14 cellular contexts compared by ENCODE assay signal in genomic region chr12:24921251-24922038, GRCh38. TPM values are rescaled to one million over a fixed set of nuclear protein-coding genes. Genes with fewer than 3 reads are reported as not detected.
DNase-seq lines count a peak whose midpoint lies in the region; ATAC-seq and TF ChIP-seq lines count a peak whose summit lies in the region.
"Had no signal": no experiment of that assay in that cellular context is flagged by ENCODE, and none has a peak within 500 bp of the region (broad histone marks: within the 10 kb centered on the region; RNA-seq: fewer than 3 reads in every experiment).

No MANE protein-coding gene starts in this region.

- H3K9me3 ChIP-seq in breast epithelium = no peaks in the 10 kb centered on the region
- H3K9me3 ChIP-seq in CD4-positive, alpha-beta T cell (ENCODE audit: control insufficient read depth, low read length) = no peaks in the 10 kb centered on the region
- H3K9me3 ChIP-seq: Peyer's patch had no signal

- H3K9me3 Mint-ChIP-seq in MCF 10A (ENCODE audit: unreplicated experiment) = no peaks in the 10 kb centered on the region
- peaks cover 5% of the 10 kb centered on the region for H3K9me3 Mint-ChIP-seq in activated naive CD8-positive, alpha-beta T cell (ENCODE audit: low read depth)
- peaks cover 0 to 4% of the 10 kb centered on the region in 2 donors for H3K9me3 Mint-ChIP-seq in stimulated activated naive CD8-positive, alpha-beta T cell treated with anti-CD3 and anti-CD28 coated beads, Interleukin-15, amount 100 ng/mL, for 72 hours
- no peaks in the 10 kb centered on the region for H3K9me3 Mint-ChIP-seq in CD4-positive, alpha-beta T cell

- no peak overlapping the region for H3K4me3 Mint-ChIP-seq in MCF 10A (ENCODE audit: unreplicated experiment)
- H3K4me3 Mint-ChIP-seq in activated naive CD8-positive, alpha-beta T cell = peak overlapping the region; percentile 30
- H3K4me3 Mint-ChIP-seq in stimulated activated naive CD8-positive, alpha-beta T cell treated with anti-CD3 and anti-CD28 coated beads, Interleukin-15, amount 100 ng/mL, for 72 hours = peak overlapping the region; percentile 24 to 55
- no peak overlapping the region for H3K4me3 Mint-ChIP-seq in CD4-positive, alpha-beta T cell
- H3K4me3 Mint-ChIP-seq: brain had no signal

- no peak for DNase-seq in MCF 10A (ENCODE audit: unreplicated experiment)
- no peak for DNase-seq in breast epithelium (ENCODE audit: low spot score in 2 of 2)
- peak; percentile 75 for DNase-seq in fibroblast of pulmonary artery (ENCODE audit: low read depth)
- DNase-seq in stimulated activated naive CD8-positive, alpha-beta T cell treated with anti-CD3 and anti-CD28 coated beads, Interleukin-15, amount 100 ng/mL, for 72 hours = no peak
- DNase-seq in NCI-H345 (lab: John Stamatoyannopoulos, UW) = no peak
- DNase-seq in CD4-positive, alpha-beta T cell = no peak
- DNase-seq: NCI-H446 treated with DMSO at 0.1 percent for 48 hours, Peyer's patch, right cardiac atrium, substantia nigra had no signal

- peaks cover 15% of the 10 kb centered on the region for H3K4me1 Mint-ChIP-seq in MCF 10A (ENCODE audit: insufficient read depth, unreplicated experiment)
- H3K4me1 Mint-ChIP-seq in activated naive CD8-positive, alpha-beta T cell (ENCODE audit: low read depth) = peaks cover 36% of the 10 kb centered on the region
- H3K4me1 Mint-ChIP-seq in stimulated activated naive CD8-positive, alpha-beta T cell treated with anti-CD3 and anti-CD28 coated beads, Interleukin-15, amount 100 ng/mL, for 72 hours = peaks cover 46% of the 10 kb centered on the region
- H3K4me1 Mint-ChIP-seq in CD4-positive, alpha-beta T cell (ENCODE audit: low read depth) = no peaks in the 10 kb centered on the region

- no peaks in the 10 kb centered on the region for H3K36me3 Mint-ChIP-seq in MCF 10A (ENCODE audit: insufficient read depth, unreplicated experiment)
- H3K36me3 Mint-ChIP-seq in activated naive CD8-positive, alpha-beta T cell = peaks cover 2% of the 10 kb centered on the region
- no peaks in the 10 kb centered on the region for H3K36me3 Mint-ChIP-seq in CD4-positive, alpha-beta T cell (ENCODE audit: low read depth)

- no peaks in the 10 kb centered on the region for H3K4me1 ChIP-seq in breast epithelium
- H3K4me1 ChIP-seq: Peyer's patch had no signal

- no peak for ATAC-seq in stimulated activated naive CD8-positive, alpha-beta T cell treated with anti-CD3 and anti-CD28 coated beads, Interleukin-15, amount 100 ng/mL, for 72 hours
- ATAC-seq in HG03432 (IDR thresholded peaks at IDR 0.05; ENCODE audit: unreplicated experiment) = no peak
- ATAC-seq in CD4-positive, alpha-beta T cell (ENCODE audit: poor library complexity) = no peak
- ATAC-seq: esophagus mucosa, right cardiac atrium had no signal

- no peak overlapping the region for H3K27ac ChIP-seq in breast epithelium
- H3K27ac ChIP-seq in CD4-positive, alpha-beta T cell (ENCODE audit: low read depth, low read length) = no peak overlapping the region
- H3K27ac ChIP-seq: Peyer's patch had no signal

- intact Hi-C loops in MCF 10A (cut with micrococcal nuclease) (no loop called here), breast epithelium (cut with DNase I; ENCODE audit: low total_unique reads) (no loop called here)
- intact Hi-C loops in CD4-positive, alpha-beta T cell (cut with DNase I, micrococcal nuclease) = no loop called here

- no peaks in the 10 kb centered on the region for H3K27me3 Mint-ChIP-seq in MCF 10A (ENCODE audit: insufficient read depth, unreplicated experiment)
- H3K27me3 Mint-ChIP-seq in activated naive CD8-positive, alpha-beta T cell = no peaks in the 10 kb centered on the region
- H3K27me3 Mint-ChIP-seq in stimulated activated naive CD8-positive, alpha-beta T cell treated with anti-CD3 and anti-CD28 coated beads, Interleukin-15, amount 100 ng/mL, for 72 hours = no peaks in the 10 kb centered on the region
- H3K27me3 Mint-ChIP-seq in CD4-positive, alpha-beta T cell = no peaks in the 10 kb centered on the region

- TF ChIP-seq CTCF in MCF 10A (IDR thresholded peaks at IDR 0.05; ENCODE audit: unreplicated experiment) = no peak
- no peak for TF ChIP-seq CTCF in breast epithelium (IDR thresholded peaks at IDR 0.05)
- TF ChIP-seq CTCF in fibroblast of pulmonary artery (IDR thresholded peaks at IDR 0.05; ENCODE audit: low read length, missing control alignments) = no peak
- TF ChIP-seq CTCF in CD4-positive, alpha-beta T cell (IDR thresholded peaks at IDR 0.05) = no peak

- no peaks in the 10 kb centered on the region for H3K36me3 ChIP-seq in breast epithelium
- H3K36me3 ChIP-seq: Peyer's patch had no signal

- CTCF ChIA-PET in MCF 10A (lab: Yijun Ruan, JAX) = interaction anchor here (0.7 kb wide), 1 partner anchor 23 kb away, joined by 4 read pairs; no protein-coding TSS in a partner anchor
- CTCF ChIA-PET in CD4-positive, alpha-beta T cell (lab: Charles Lee) = no interaction called here

- H3K27ac Mint-ChIP-seq in MCF 10A (ENCODE audit: low read depth, unreplicated experiment) = no peak overlapping the region
- peak overlapping the region; percentile 84 for H3K27ac Mint-ChIP-seq in activated naive CD8-positive, alpha-beta T cell
- H3K27ac Mint-ChIP-seq in stimulated activated naive CD8-positive, alpha-beta T cell treated with anti-CD3 and anti-CD28 coated beads, Interleukin-15, amount 100 ng/mL, for 72 hours = peak overlapping the region; percentile 89 to 97
- H3K27ac Mint-ChIP-seq in CD4-positive, alpha-beta T cell = no peak overlapping the region
- H3K27ac Mint-ChIP-seq: brain had no signal

- TSS peak; percentile 93 for BruUV-seq in MCF 10A (replicated peaks; lab: Mats Ljungman, UMichigan)

- H3K4me3 ChIP-seq in breast epithelium (no peak overlapping the region), fibroblast of pulmonary artery (replicated peaks; ENCODE audit: low read depth, low read length) (no peak overlapping the region)
- H3K4me3 ChIP-seq: Peyer's patch had no signal

- H3K27me3 ChIP-seq in breast epithelium = no peaks in the 10 kb centered on the region
- no peaks in the 10 kb centered on the region for H3K27me3 ChIP-seq in CD4-positive, alpha-beta T cell (ENCODE audit: control insufficient read depth, insufficient read depth, low read length)
- H3K27me3 ChIP-seq: Peyer's patch had no signal

- no peak for TF ChIP-seq POLR2A in breast epithelium (IDR thresholded peaks at IDR 0.05)

- POLR2A ChIA-PET in MCF 10A (lab: Yijun Ruan, JAX) = interaction anchor here (0.7 kb wide), 1 partner anchor 13 kb away, joined by 3 read pairs; no protein-coding TSS in a partner anchor
- POLR2A ChIA-PET in CD4-positive, alpha-beta T cell (lab: Charles Lee) = no interaction called here

RNA-seq across cellular contexts. Expression of gene BCAT1, which starts 27.5 kb away (rescaled TPM):
- total RNA-seq in MCF 10A (2022) (0.12 and 0.20 TPM in 2 replicates), breast epithelium (10 to 100 TPM in 2 of 3 donors, 1 to 10 TPM in 1; 8.8 to 35.8 (median 12.1) TPM)
- under 1 TPM; 0.34 to 0.91 TPM for total RNA-seq in CD4-positive, alpha-beta T cell

Comparison
In these comparisons a context has a peak if more than half of its experiments do, and no peak if none do; other contexts are left out.
1. H3K27ac Mint-ChIP-seq: peak in activated naive CD8-positive, alpha-beta T cell (single experiment) and stimulated activated naive CD8-positive, alpha-beta T cell treated with anti-CD3 and anti-CD28 coated beads, Interleukin-15, amount 100 ng/mL, for 72 hours (2 of 2); none in MCF 10A (single experiment) and CD4-positive, alpha-beta T cell (single experiment).
2. H3K4me3 Mint-ChIP-seq: peak in activated naive CD8-positive, alpha-beta T cell (single experiment) and stimulated activated naive CD8-positive, alpha-beta T cell treated with anti-CD3 and anti-CD28 coated beads, Interleukin-15, amount 100 ng/mL, for 72 hours (2 of 2); none in MCF 10A (single experiment) and CD4-positive, alpha-beta T cell (single experiment).